Comparison of ENCODE assay signal across 1 cellular context in genomic region chr7:143913945-143914615, GRCh38.
TF ChIP-seq lines count a peak whose summit lies in the region.

No MANE protein-coding gene starts in this region.

TF ChIP-seq in liver, 16 proteins besides CTCF, POLR2A, EP300 and RAD21 (continued from another document):
- TF ChIP-seq HNF4A (conservative IDR thresholded peaks at IDR 0.05) (peak; percentile 23 to 27), NR2F2 (IDR thresholded peaks at IDR 0.05) (no peak), EGR1 (IDR thresholded peaks at IDR 0.05; ENCODE audit: low read depth in 2 of 2) (no peak)
TF ChIP-seq in liver: peak in this region for 4.
